20 cellular contexts compared by ENCODE assay signal in genomic region chr1:151976015-151976343, GRCh38. TPM values are rescaled to one million over a fixed set of nuclear protein-coding genes. Genes with fewer than 3 reads are reported as not detected.
A peak's percentile ranks its signal among the peaks of the same experiment; 100 is the strongest.
DNase-seq lines count a peak whose midpoint lies in the region; ATAC-seq, FAIRE-seq and TF ChIP-seq lines count a peak whose summit lies in the region.
"Had no signal": no experiment of that assay in that cellular context is flagged by ENCODE, and none has a peak within 500 bp of the region (broad histone marks: within the 10 kb centered on the region; RNA-seq: fewer than 3 reads in every experiment).

No MANE protein-coding gene starts in this region.

- no peak overlapping the region for H4K8ac ChIP-seq in trophoblast cell (ENCODE audit: low read depth, low read length)

- H3K27me3 ChIP-seq in PC-9 (ENCODE audit: insufficient read depth, low read depth) (no peaks in the 10 kb centered on the region), K562 (ENCODE audit: control insufficient read depth in 2 of 2, insufficient read depth in 2 of 2, low read length in 2 of 2) (peaks cover 6 to 8% of the 10 kb centered on the region in 2 experiments; a peak in 4 of 5 replicates), trophoblast cell (ENCODE audit: insufficient read depth, low read length) (no peaks in the 10 kb centered on the region)
- H3K27me3 ChIP-seq: BLaER1, Peyer's patch had no signal

- H3K36me3 ChIP-seq in PC-9 (ENCODE audit: low read depth): peaks cover 3% of the 10 kb centered on the region
- no peaks in the 10 kb centered on the region for H3K36me3 ChIP-seq in K562 (ENCODE audit: control insufficient read depth, insufficient read depth, low read length)
- peaks cover 0 to 2% of the 10 kb centered on the region in 2 experiments for H3K36me3 ChIP-seq in trophoblast cell (ENCODE audit: control insufficient read depth in 1 of 2, insufficient read depth in 2 of 2, low read length in 2 of 2)
- H3K36me3 ChIP-seq: HAP-1 had no signal

- no peak overlapping the region for H3K14ac ChIP-seq in trophoblast cell (ENCODE audit: low read length)

- no peak overlapping the region for H3K9ac ChIP-seq in K562 (ENCODE audit: insufficient read depth in 1 of 2, low read depth in 2 of 2, low read length in 2 of 2)
- no peak overlapping the region for H3K9ac ChIP-seq in trophoblast cell (ENCODE audit: low read length)
- H3K9ac ChIP-seq: BLaER1 had no signal

- TF ChIP-seq RAD21 in A549 (conservative IDR thresholded peaks at IDR 0.05 in 1 of 2, IDR thresholded peaks at IDR 0.05 in 1 of 2): no peak
- no peak for TF ChIP-seq RAD21 in K562 (CRISPR knock-in tag; conservative IDR thresholded peaks at IDR 0.05 in 1 of 2, IDR thresholded peaks at IDR 0.05 in 1 of 2)

- H3K18ac ChIP-seq in trophoblast cell (ENCODE audit: low read length): no peak overlapping the region

- peaks cover 9% of the 10 kb centered on the region for H3K79me1 ChIP-seq in trophoblast cell (ENCODE audit: low read length)

- in situ Hi-C loops in K562 (cut with MboI): no loop called here

- no peak overlapping the region for H2BK12ac ChIP-seq in trophoblast cell (ENCODE audit: low read length)

- H3K9me3 ChIP-seq in A549: no peaks in the 10 kb centered on the region
- no peaks in the 10 kb centered on the region for H3K9me3 ChIP-seq in PC-9 (ENCODE audit: insufficient read depth, low read depth)
- no peaks in the 10 kb centered on the region for H3K9me3 ChIP-seq in K562 (replicated peaks; ENCODE audit: control insufficient read depth, insufficient read depth, low read depth, low read length)
- no peaks in the 10 kb centered on the region for H3K9me3 ChIP-seq in trophoblast cell (ENCODE audit: insufficient read depth, low read depth, low read length)
- H3K9me3 ChIP-seq: BLaER1, HAP-1, Peyer's patch had no signal

- H3K4me1 ChIP-seq in A549 (peaks cover 95% of the 10 kb centered on the region), PC-9 (replicated peaks; ENCODE audit: insufficient read depth) (peaks cover 64% of the 10 kb centered on the region), K562 (replicated peaks in 1 of 2; ENCODE audit: control insufficient read depth in 2 of 2, insufficient read depth in 2 of 2, low read length in 2 of 2) (peaks cover 10 to 42% of the 10 kb centered on the region in 2 experiments; a peak in 4 of 5 replicates), trophoblast cell (ENCODE audit: control insufficient read depth in 1 of 2, insufficient read depth in 2 of 2, low read length in 2 of 2) (peaks cover 7 to 23% of the 10 kb centered on the region in 2 experiments)

- H3K23ac ChIP-seq in trophoblast cell (ENCODE audit: low read length): no peak overlapping the region

- intact Hi-C loops in PC-9 (cut with micrococcal nuclease; ENCODE audit: unreplicated experiment): no loop called here
- intact Hi-C loops in K562 (cut with micrococcal nuclease): no loop called here

- peaks cover 68% of the 10 kb centered on the region for H3F3A ChIP-seq in PC-9 (ENCODE audit: insufficient read depth, low read depth)

- H2AK5ac ChIP-seq in trophoblast cell (ENCODE audit: low read length): no peak overlapping the region

- ATAC-seq in A549 (no peak), K562 (peak; percentile 81), HG02970 (IDR thresholded peaks at IDR 0.05; ENCODE audit: low FRiP score, unreplicated experiment) (no peak), GM18867 (IDR thresholded peaks at IDR 0.05; ENCODE audit: unreplicated experiment) (no peak)

- H4K12ac ChIP-seq in trophoblast cell (ENCODE audit: low read depth, low read length): no peak overlapping the region

- BruUV-seq in PC-9 (replicated peaks; lab: Mats Ljungman, UMichigan) (no TSS peak), K562 (replicated peaks; lab: Mats Ljungman, UMichigan) (no TSS peak)

- POLR2A ChIA-PET in A549 (lab: Yijun Ruan, JAX) (interaction anchor here (10.5 kb wide), 1 partner anchor 14 kb away, joined by 151 read pairs; the partner anchor contains the start of gene S100A10), PC-9 (lab: Charles Lee; ENCODE audit: unreplicated experiment) (interaction anchor here (0.7 to 0.8 kb wide), 2 partner anchors 23 to 94 kb away, joined by 3 to 4 read pairs; no protein-coding TSS in a partner anchor), K562 (lab: Yijun Ruan, JAX) (interaction anchor here (0.9 to 1.8 kb wide), 5 partner anchors 10 to 40 kb away, joined by 3 to 6 read pairs (median 3); no protein-coding TSS in a partner anchor)

- TF ChIP-seq POLR2A in A549 (IDR thresholded peaks at IDR 0.05; ENCODE audit: low read length): no peak
- TF ChIP-seq POLR2A in K562 (conservative IDR thresholded peaks at IDR 0.05): no peak

- peak overlapping the region; percentile 80 for H3K4me2 ChIP-seq in A549
- H3K4me2 ChIP-seq in PC-9: no peak overlapping the region
- H3K4me2 ChIP-seq in K562 (ENCODE audit: insufficient read depth, low read length): no peak overlapping the region
- no peak overlapping the region for H3K4me2 ChIP-seq in trophoblast cell (ENCODE audit: low read length)
- H3K4me2 ChIP-seq: BLaER1 had no signal

- H4K20me1 ChIP-seq in PC-9 (ENCODE audit: insufficient read depth) (no peaks in the 10 kb centered on the region), K562 (replicated peaks; ENCODE audit: control insufficient read depth, insufficient read depth, low read length) (no peaks in the 10 kb centered on the region)
- H4K20me1 ChIP-seq: BLaER1 had no signal

- no peaks in the 10 kb centered on the region for H3K9me1 ChIP-seq in K562 (ENCODE audit: control insufficient read depth, insufficient read depth, low read length)

- DNase-seq in A549 (ENCODE audit: low read depth in 1 of 2, low spot score in 1 of 2) (no peak), PC-9 (no peak), K562 (ENCODE audit: extremely low read depth in 1 of 4, low spot score in 3 of 4) (peak; percentile 75 to 84 (median 82)), trophoblast cell (no peak), T1000 (lab: John Stamatoyannopoulos, UW) (no peak)
- DNase-seq: Calu3; CD4-positive, alpha-beta memory T cell; GF-D8; NCI-H1105 treated with DMSO at 0.1 percent for 48 hours; NCI-H1694; NCI-H2081 treated with DMSO at 0.1 percent for 48 hours; NCI-H510A; Peyer's patch; SHP77 had no signal

- CTCF ChIA-PET in A549 (lab: Yijun Ruan, JAX) (interaction anchor here (1.0 to 36.8 kb wide), 8 partner anchors 9 to 72 kb away, joined by 3 to 1410 read pairs (median 10); partner anchors contain the start of genes S100A10 and THEM4), PC-9 (lab: Charles Lee) (interaction anchor here (0.6 kb wide), 1 partner anchor 8 kb away, joined by 3 read pairs; no protein-coding TSS in a partner anchor), K562 (lab: Yijun Ruan, JAX; ENCODE audit: low intra/inter-chr PET ratio) (no interaction called here)

- H3K4me3 ChIP-seq in A549 (no peak overlapping the region), PC-9 (no peak overlapping the region), K562 (no peak overlapping the region), trophoblast cell (ENCODE audit: low read depth, low read length) (no peak overlapping the region)
- H3K4me3 ChIP-seq: BLaER1, HAP-1, Peyer's patch, SK-N-MC had no signal

- TF ChIP-seq EP300 in A549 (IDR thresholded peaks at IDR 0.05) (no peak), K562 (IDR thresholded peaks at IDR 0.05; ENCODE audit: low read length) (peak; percentile 86)

- TF ChIP-seq CTCF in A549 (IDR thresholded peaks at IDR 0.05) (no peak), PC-9 (conservative IDR thresholded peaks at IDR 0.05) (no peak), K562 (IDR thresholded peaks at IDR 0.05 in 2 of 3, conservative IDR thresholded peaks at IDR 0.05 in 1 of 3; ENCODE audit: insufficient read depth in 2 of 3, low read depth in 1 of 3, low read length in 3 of 3) (no peak)

- 0 out of 2 replicates have a peak, but pooled peaks cover 5% of the 10 kb centered on the region for H3K79me2 ChIP-seq in PC-9 (ENCODE audit: low read depth)
- H3K79me2 ChIP-seq in K562 (ENCODE audit: control insufficient read depth, insufficient read depth, low read length): no peaks in the 10 kb centered on the region
- H3K79me2 ChIP-seq in trophoblast cell (ENCODE audit: control insufficient read depth, insufficient read depth, low read length, poor library complexity): no peaks in the 10 kb centered on the region

- H2AFZ ChIP-seq in PC-9 (no peak overlapping the region), K562 (ENCODE audit: low read depth, low read length) (no peak overlapping the region), trophoblast cell (ENCODE audit: insufficient read depth, low read length, poor library complexity) (no peak overlapping the region)

- peak overlapping the region; percentile 89 to 94 for H3K27ac ChIP-seq in A549
- H3K27ac ChIP-seq in PC-9: peak overlapping the region; percentile 40; the same call in 1 of the 2 replicates
- no peak overlapping the region for H3K27ac ChIP-seq in K562 (ENCODE audit: extremely low read depth, low read depth, low read length)
- peak overlapping the region; percentile 46 for H3K27ac ChIP-seq in trophoblast cell (ENCODE audit: low read depth, low read length)
- H3K27ac ChIP-seq: BLaER1, SK-N-MC had no signal

- H2BK120ac ChIP-seq in trophoblast cell (ENCODE audit: insufficient read depth, low read length, poor library complexity): no peak overlapping the region

- H3K9me2 ChIP-seq in PC-9 (ENCODE audit: insufficient read depth): no peaks in the 10 kb centered on the region

- H3K4ac ChIP-seq in trophoblast cell (ENCODE audit: low read depth, low read length): no peak overlapping the region

- no peak overlapping the region for H4K91ac ChIP-seq in trophoblast cell (ENCODE audit: low read depth, low read length)

- H2BK5ac ChIP-seq in trophoblast cell (ENCODE audit: low read depth, low read length, poor library complexity): no peak overlapping the region

- FAIRE-seq in A549 (lab: Jason Lieb, UNC) (no peak), K562 (lab: Jason Lieb, UNC) (peak; percentile 75)
- FAIRE-seq: GM19239 had no signal

RNA-seq across cellular contexts. Expression of gene S100A10, which starts 17.7 kb away (rescaled TPM):
- polyA plus RNA-seq in A549 (2011; rRNA removed) (505 and 515 TPM in 2 replicates), A549 (2017; fragmentation: RNase III; extraction: RNeasy Plus Mini Kit Qiagen cat#74134 plus additional on column Dnase treatment) (2,059 to 2,476 TPM (median 2,077 TPM) in 3 replicates), K562 (2011; rRNA removed) (0.61 and 0.73 TPM in 2 replicates), K562 (2014; fragmentation: Illumina TruSeq; extraction: Trizol) (0.28 and 0.56 TPM in 2 replicates), K562 (2014; fragmentation: Nextera tagmentation; extraction: Ambion mirVana) (under 1 TPM in 1 of 2 experiments, not detected in 1; 0.32 TPM), K562 (2014; rRNA removed) (not detected in 2 replicates)
- 323 and 344 TPM in 2 replicates for polyA plus RNA-seq in A549 (2012; cell fraction: cytosol; rRNA removed)
- polyA plus RNA-seq in A549 (2012; cell fraction: nucleus; rRNA removed): 72.0 and 86.0 TPM in 2 replicates
- 228 and 259 TPM in 2 replicates for polyA minus RNA-seq in A549 (2011; rRNA and poly(A)+ RNA removed)
- total RNA-seq in PC-9 (2021) (966 and 1,436 TPM in 2 replicates), K562 (2014; rRNA removed) (0.41 TPM in 1 of 2 replicates, not detected in the other), K562 (2014; rRNA removed; fragmentation: Illumina TruSeq; extraction: Trizol) (0.35 and 0.44 TPM in 2 replicates), K562 (2015; rRNA removed; fragmentation: Illumina TruSeq; extraction: Trizol) (not detected in 2 replicates), K562 (2021) (1.6 and 3.2 TPM in 2 replicates)
- not detected in 2 replicates for total RNA-seq in K562 (2011; cell fraction: chromatin; rRNA removed; ENCODE audit: low replicate concordance)
- not detected in 2 replicates for total RNA-seq in K562 (2011; cell fraction: nucleolus; rRNA removed)
- total RNA-seq in K562 (2011; cell fraction: nucleoplasm; rRNA removed): not detected in 2 replicates
- 0.16 and 0.52 TPM in 2 replicates for polyA plus RNA-seq in K562 (2011; cell fraction: cytosol; rRNA removed)
- polyA plus RNA-seq in K562 (2011; cell fraction: nucleus; rRNA removed): 0.29 TPM in 1 of 2 replicates, not detected in the other
- polyA plus RNA-seq in K562 (2012): 1.0 and 1.8 TPM in 2 replicates
- 0.93 TPM in 1 of 2 replicates, not detected in the other for polyA minus RNA-seq in K562 (2011; rRNA and poly(A)+ RNA removed)
- polyA minus RNA-seq in K562 (2011; cell fraction: cytosol; rRNA and poly(A)+ RNA removed): 1.6 and 5.2 TPM in 2 replicates
- 0.67 TPM in 1 of 2 replicates, not detected in the other for polyA minus RNA-seq in K562 (2011; cell fraction: nucleus; rRNA and poly(A)+ RNA removed)
- 1,216 and 1,221 TPM in 2 replicates for polyA plus RNA-seq in trophoblast cell (2013)

Comparison
In these comparisons a context has a peak if more than half of its experiments do, and no peak if none do; other contexts are left out.
1. DNase-seq: peak in K562 (4 of 4); none in A549 (0 of 2), PC-9 (0 of 2), trophoblast cell (0 of 2) and T1000 (single experiment).
2. RNA of gene S100A10, which starts 17.7 kb away (total RNA-seq): 966 to 1,436 TPM in PC-9; 0.35 to 3.2 TPM in K562; every median in the first group is over 100 times any median in the second.
3. Of the 35 proteins assayed by ChIP-seq in both K562 and A549: peak only in K562: EP300 and RCOR1; only in A549: CHD4 and POLR2AphosphoS2; in both: HDAC2 and KDM1A; in neither: 29.